Comparison of ENCODE assay signal across 8 cellular contexts in the genomic region with DNA sequence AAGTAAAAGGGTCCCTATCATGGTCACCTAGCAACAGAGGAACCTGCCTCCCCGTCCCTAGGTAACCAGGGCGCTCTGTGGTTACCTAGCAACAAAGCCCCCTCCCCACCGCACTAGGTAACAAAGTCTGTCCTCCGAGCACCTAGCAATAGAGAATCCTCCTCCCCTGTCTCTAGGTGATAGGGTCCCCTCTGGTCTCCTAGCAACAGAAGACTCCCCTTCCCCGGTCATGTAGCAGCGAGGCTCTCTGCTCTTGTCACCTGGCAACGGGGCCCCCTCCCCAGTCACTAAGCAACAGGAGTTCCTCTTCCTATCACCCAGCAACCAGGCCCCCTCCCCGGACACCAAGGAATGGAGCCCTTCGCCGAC. TPM values are rescaled to one million over a fixed set of nuclear protein-coding genes. Genes with fewer than 3 reads are reported as not detected.
A peak's percentile ranks its signal among the peaks of the same experiment; 100 is the strongest.
DNase-seq lines count a peak whose midpoint lies in the region; ATAC-seq, FAIRE-seq and TF ChIP-seq lines count a peak whose summit lies in the region.

No MANE protein-coding gene starts in this region.

- CTCF ChIA-PET in GM12878 (lab: Yijun Ruan, JAX): interaction anchor here (0.6 to 2.4 kb wide), 8 partner anchors 24 to 220 kb away, joined by 3 to 10 read pairs (median 4); no protein-coding TSS in a partner anchor

- TF ChIP-seq RAD21 in GM12878 (IDR thresholded peaks at IDR 0.05; ENCODE audit: insufficient read depth, low read depth, low read length): no peak

- peak overlapping the region; percentile 80 for H3K9ac ChIP-seq in GM12878 (ENCODE audit: control insufficient read depth, insufficient read depth, low read length)

- TF ChIP-seq CTCF in GM12875 (IDR thresholded peaks at IDR 0.05; ENCODE audit: borderline replicate concordance, insufficient read depth, low read depth, low read length) (no peak), GM12878 (IDR thresholded peaks at IDR 0.05 in 2 of 3, conservative IDR thresholded peaks at IDR 0.05 in 1 of 3; ENCODE audit: control insufficient read depth in 2 of 3, extremely low read depth in 1 of 3, insufficient read depth in 1 of 3, low read depth in 3 of 3, low read length in 3 of 3) (no peak), lung (IDR thresholded peaks at IDR 0.05; ENCODE audit: control extremely low read depth, extremely low read depth) (no peak), vagina (IDR thresholded peaks at IDR 0.05) (no peak)

- RAD21 ChIA-PET in GM12878 (lab: Charles Lee; ENCODE audit: unreplicated experiment): interaction anchor here (0.6 to 1.4 kb wide), 4 partner anchors 24 to 273 kb away, joined by 3 to 4 read pairs (median 3); no protein-coding TSS in a partner anchor

- H3K9me3 ChIP-seq in GM12878 (replicated peaks; ENCODE audit: control insufficient read depth, insufficient read depth, low read length): no peaks in the 10 kb centered on the region
- peaks cover 0 to 2% of the 10 kb centered on the region in 2 donors for H3K9me3 ChIP-seq in lung (ENCODE audit: control insufficient read depth in 2 of 2, insufficient read depth in 1 of 2, low read length in 1 of 2)
- H3K9me3 ChIP-seq in vagina: no peaks in the 10 kb centered on the region

- peaks cover 3% of the 10 kb centered on the region; the same call in 1 of the 2 replicates for H3K4me1 ChIP-seq in GM12878 (ENCODE audit: control insufficient read depth, insufficient read depth, low read length)
- H3K4me1 ChIP-seq in lung (ENCODE audit: control insufficient read depth in 2 of 2, insufficient read depth in 2 of 2, low read length in 2 of 2): peaks cover 0 to 4% of the 10 kb centered on the region in 2 donors
- H3K4me1 ChIP-seq in vagina: peaks cover 10% of the 10 kb centered on the region

- WGBS in GM12878 (ENCODE audit: insufficient coverage, insufficient replicate concordance, low lambda C conversion rate, missing lambda C conversion rate): 15% methylated on average over 10 of the region's 10 CpGs
- 8 to 9% methylated on average over 10 of the region's 10 CpGs for WGBS in lung, 2 donors

- no peak for ATAC-seq in GM12878
- no peak for ATAC-seq in lung (ENCODE audit: insufficient read depth, low FRiP score)
- ATAC-seq in HG02610 (IDR thresholded peaks at IDR 0.05; ENCODE audit: unreplicated experiment): no peak
- no peak for ATAC-seq in HG02884 (IDR thresholded peaks at IDR 0.05; ENCODE audit: unreplicated experiment)

- in situ Hi-C loops in GM12878 (cut with MboI): no loop called here

- H3K36me3 ChIP-seq in GM12878 (ENCODE audit: control insufficient read depth in 2 of 2, insufficient read depth in 2 of 2, low read length in 1 of 2) (no peaks in the 10 kb centered on the region), lung (ENCODE audit: control insufficient read depth in 2 of 2, insufficient read depth in 2 of 2, low read length in 2 of 2) (peaks cover 0 to 8% of the 10 kb centered on the region in 2 donors), vagina (no peaks in the 10 kb centered on the region)

- no peaks in the 10 kb centered on the region for H4K20me1 ChIP-seq in GM12878 (ENCODE audit: control insufficient read depth, insufficient read depth)

- no peaks in the 10 kb centered on the region for H3K79me2 ChIP-seq in GM12878 (ENCODE audit: control insufficient read depth, insufficient read depth, low read length)

- SMC1A ChIA-PET in GM12878 (lab: Charles Lee; ENCODE audit: uncharacterized antibody, unreplicated experiment): no interaction called here

- POLR2A ChIA-PET in GM12878 (lab: Charles Lee): interaction anchor here (1.2 kb wide), 1 partner anchor 153 kb away, joined by 4 read pairs; no protein-coding TSS in a partner anchor

- H3K27me3 ChIP-seq in GM12878 (replicated peaks in 1 of 2; ENCODE audit: control insufficient read depth in 2 of 2, insufficient read depth in 2 of 2, low read length in 1 of 2) (no peaks in the 10 kb centered on the region), lung (ENCODE audit: control insufficient read depth, insufficient read depth) (no peaks in the 10 kb centered on the region), vagina (no peaks in the 10 kb centered on the region)

- no peak for TF ChIP-seq EP300 in GM12878 (IDR thresholded peaks at IDR 0.05; ENCODE audit: borderline replicate concordance in 1 of 2, control insufficient read depth in 1 of 2, low read depth in 2 of 2, low read length in 2 of 2)

- H3K4me2 ChIP-seq in GM12878 (ENCODE audit: control insufficient read depth, insufficient read depth): peak overlapping the region; percentile 99

- peak overlapping the region; percentile 67 for H3K27ac ChIP-seq in GM12878 (ENCODE audit: control insufficient read depth, insufficient read depth)
- H3K27ac ChIP-seq in lung (ENCODE audit: low read depth in 1 of 2, low read length in 1 of 2): peak overlapping the region; percentile 66 to 71
- H3K27ac ChIP-seq in vagina: peak overlapping the region; percentile 91

- DNase-seq in NCI-H1694 (lab: John Stamatoyannopoulos, UW) (peak; percentile 74), GM12878 (ENCODE audit: low read depth, low spot score) (no peak), lung (ENCODE audit: low spot score) (no peak), vagina (ENCODE audit: extremely low spot score in 2 of 2) (no peak)
- DNase-seq in activated effector memory CD4-positive, alpha-beta T cell treated with Interleukin-2 at 50 U/mL for 16 hours: no peak

- TF ChIP-seq POLR2A in GM12878 (IDR thresholded peaks at IDR 0.05; ENCODE audit: low read depth, low read length) (no peak), vagina (IDR thresholded peaks at IDR 0.05) (no peak)

- H2AFZ ChIP-seq in GM12878 (ENCODE audit: control insufficient read depth, low read depth, low read length): peak overlapping the region; percentile 81

- intact Hi-C loops in GM12878 (cut with micrococcal nuclease; ENCODE audit: unreplicated experiment): no loop called here
- intact Hi-C loops in vagina (cut with DNase I): no loop called here

- no peak for FAIRE-seq in GM12878 (lab: Jason Lieb, UNC)

- TSS peak; percentile 81 for BruUV-seq in GM12878 (replicated peaks; lab: Mats Ljungman, UMichigan)

- H3K4me3 ChIP-seq in GM12875 (ENCODE audit: low read depth, low read length) (peak overlapping the region; percentile 75), GM12878 (peak overlapping the region; percentile 74; the same call in 1 of the 2 replicates), lung (peak overlapping the region; percentile 71), vagina (peak overlapping the region; percentile 64 to 80)

RNA-seq across cellular contexts. Expression of gene JOSD2, which starts 0.3 kb away (rescaled TPM):
- total RNA-seq in GM12878 (2013; cell fraction: nucleolus; rRNA removed): 0.81 TPM in 1 of 2 replicates, not detected in the other
- total RNA-seq in GM12878 (2014; rRNA removed) (17.0 and 21.0 TPM in 2 replicates), GM12878 (2014; rRNA removed; fragmentation: Illumina TruSeq; extraction: Trizol) (3.1 and 3.9 TPM in 2 replicates), GM12878 (2021) (22.7 and 24.5 TPM in 2 replicates), lung (10 to 100 TPM in 1 of 2 donors, 1 to 10 TPM in 1; 9.8 to 66.9 TPM), vagina (60.9 TPM)
- 7.5 TPM for polyA plus RNA-seq in GM12878 (2011; ENCODE audit: low read depth)
- polyA plus RNA-seq in GM12878 (2011; rRNA removed) (2.1 and 4.9 TPM in 2 replicates), GM12878 (2014; fragmentation: Illumina TruSeq; extraction: Trizol) (0.91 TPM in 1 of 2 replicates, not detected in the other), GM12878 (2014; fragmentation: Nextera tagmentation; extraction: Ambion mirVana) (1 to 10 TPM; 1.0 to 1.6 TPM), GM12878 (2014; rRNA removed) (23.8 and 26.3 TPM in 2 replicates), GM12878 (2016; fragmentation: Nextera tagmentation; extraction: Ambion mirVana) (10 to 100 TPM; 25.1 to 26.7 TPM), lung (10 to 100 TPM; 60.2 to 76.8 TPM)
- 10.3 and 22.0 TPM in 2 replicates for polyA plus RNA-seq in GM12878 (2011; cell fraction: cytosol; rRNA removed)
- polyA plus RNA-seq in GM12878 (2011; cell fraction: nucleus; rRNA removed): 9.3 and 12.4 TPM in 2 replicates
- polyA plus RNA-seq in GM12878 (2012): 17.2 and 19.2 TPM in 2 replicates
- polyA minus RNA-seq in GM12878 (2011; rRNA and poly(A)+ RNA removed): 0.29 and 3.0 TPM in 2 replicates
- 2.0 and 4.8 TPM in 2 replicates for polyA minus RNA-seq in GM12878 (2011; cell fraction: cytosol; rRNA and poly(A)+ RNA removed)
- polyA minus RNA-seq in GM12878 (2011; cell fraction: nucleus; rRNA and poly(A)+ RNA removed): 2.1 and 6.8 TPM in 2 replicates

RNA-seq across cellular contexts. Expression of gene ASPDH, which starts 3.0 kb away (rescaled TPM):
- not detected in 2 replicates for total RNA-seq in GM12878 (2013; cell fraction: nucleolus; rRNA removed)
- total RNA-seq in GM12878 (2014; rRNA removed): not detected in 2 replicates
- total RNA-seq in GM12878 (2014; rRNA removed; fragmentation: Illumina TruSeq; extraction: Trizol): not detected in 2 replicates
- total RNA-seq in GM12878 (2021): not detected in 2 replicates
- not detected for polyA plus RNA-seq in GM12878 (2011; ENCODE audit: low read depth)
- polyA plus RNA-seq in GM12878 (2011; rRNA removed): not detected in 2 replicates
- polyA plus RNA-seq in GM12878 (2011; cell fraction: cytosol; rRNA removed): not detected in 2 replicates
- not detected in 2 replicates for polyA plus RNA-seq in GM12878 (2011; cell fraction: nucleus; rRNA removed)
- polyA plus RNA-seq in GM12878 (2012): 0.41 and 0.87 TPM in 2 replicates
- not detected in 2 replicates for polyA plus RNA-seq in GM12878 (2014; fragmentation: Illumina TruSeq; extraction: Trizol)
- not detected for polyA plus RNA-seq in GM12878 (2014; fragmentation: Nextera tagmentation; extraction: Ambion mirVana)
- not detected in 2 replicates for polyA plus RNA-seq in GM12878 (2014; rRNA removed)
- polyA plus RNA-seq in GM12878 (2016; fragmentation: Nextera tagmentation; extraction: Ambion mirVana): not detected
- polyA minus RNA-seq in GM12878 (2011; rRNA and poly(A)+ RNA removed): not detected in 2 replicates
- polyA minus RNA-seq in GM12878 (2011; cell fraction: cytosol; rRNA and poly(A)+ RNA removed): not detected in 2 replicates
- polyA minus RNA-seq in GM12878 (2011; cell fraction: nucleus; rRNA and poly(A)+ RNA removed): not detected in 2 replicates
- not detected for total RNA-seq in lung
- not detected for polyA plus RNA-seq in lung
- total RNA-seq in vagina: not detected

RNA-seq across cellular contexts. Expression of gene GARIN5A, which starts 34.0 kb away (rescaled TPM):
- total RNA-seq in GM12878 (2013; cell fraction: nucleolus; rRNA removed): not detected in 2 replicates
- total RNA-seq in GM12878 (2014; rRNA removed): 0.22 TPM in 1 of 2 replicates, not detected in the other
- total RNA-seq in GM12878 (2014; rRNA removed; fragmentation: Illumina TruSeq; extraction: Trizol): not detected in 2 replicates
- total RNA-seq in GM12878 (2021): 0.37 TPM in 1 of 2 replicates, not detected in the other
- polyA plus RNA-seq in GM12878 (2011; ENCODE audit: low read depth): not detected
- polyA plus RNA-seq in GM12878 (2011; rRNA removed): 0.22 TPM in 1 of 2 replicates, not detected in the other
- 0.23 and 0.36 TPM in 2 replicates for polyA plus RNA-seq in GM12878 (2011; cell fraction: cytosol; rRNA removed)
- polyA plus RNA-seq in GM12878 (2011; cell fraction: nucleus; rRNA removed): 0.19 and 0.42 TPM in 2 replicates
- polyA plus RNA-seq in GM12878 (2012): 0.27 and 0.57 TPM in 2 replicates
- not detected in 2 replicates for polyA plus RNA-seq in GM12878 (2014; fragmentation: Illumina TruSeq; extraction: Trizol)
- under 1 TPM in 1 of 2 experiments, not detected in 1; 0.18 TPM for polyA plus RNA-seq in GM12878 (2014; fragmentation: Nextera tagmentation; extraction: Ambion mirVana)
- polyA plus RNA-seq in GM12878 (2014; rRNA removed): 0.53 TPM in 1 of 2 replicates, not detected in the other
- 1 to 10 TPM in 1 of 2 experiments, under 1 TPM in 1; 0.25 to 1.2 TPM for polyA plus RNA-seq in GM12878 (2016; fragmentation: Nextera tagmentation; extraction: Ambion mirVana)
- polyA minus RNA-seq in GM12878 (2011; rRNA and poly(A)+ RNA removed): not detected in 2 replicates
- not detected in 2 replicates for polyA minus RNA-seq in GM12878 (2011; cell fraction: cytosol; rRNA and poly(A)+ RNA removed)
- 0.24 TPM in 1 of 2 replicates, not detected in the other for polyA minus RNA-seq in GM12878 (2011; cell fraction: nucleus; rRNA and poly(A)+ RNA removed)
- total RNA-seq in lung: 1 to 10 TPM; 1.7 to 2.7 TPM
- polyA plus RNA-seq in lung: 1 to 10 TPM; 2.1 to 5.0 TPM
- total RNA-seq in vagina: not detected

RNA-seq across cellular contexts. Expression of gene EMC10, which starts 34.4 kb away (rescaled TPM):
- 42.5 and 52.8 TPM in 2 replicates for total RNA-seq in GM12878 (2013; cell fraction: nucleolus; rRNA removed)
- total RNA-seq in GM12878 (2014; rRNA removed) (62.4 and 66.3 TPM in 2 replicates), GM12878 (2014; rRNA removed; fragmentation: Illumina TruSeq; extraction: Trizol) (24.2 and 26.3 TPM in 2 replicates), GM12878 (2021) (76.2 and 77.3 TPM in 2 replicates), lung (100 to 1,000 TPM in 1 of 2 donors, 10 to 100 TPM in 1; 62.2 to 165 TPM), vagina (33.1 TPM)
- 14.2 TPM for polyA plus RNA-seq in GM12878 (2011; ENCODE audit: low read depth)
- polyA plus RNA-seq in GM12878 (2011; rRNA removed) (13.8 and 22.4 TPM in 2 replicates), GM12878 (2014; fragmentation: Illumina TruSeq; extraction: Trizol) (3.5 and 18.2 TPM in 2 replicates), GM12878 (2014; fragmentation: Nextera tagmentation; extraction: Ambion mirVana) (1 to 10 TPM; 2.5 to 5.5 TPM), GM12878 (2014; rRNA removed) (61.0 and 69.1 TPM in 2 replicates), GM12878 (2016; fragmentation: Nextera tagmentation; extraction: Ambion mirVana) (1 to 10 TPM; 6.8 to 8.9 TPM), lung (100 to 1,000 TPM; 133 to 140 TPM)
- polyA plus RNA-seq in GM12878 (2011; cell fraction: cytosol; rRNA removed): 35.6 and 58.6 TPM in 2 replicates
- polyA plus RNA-seq in GM12878 (2011; cell fraction: nucleus; rRNA removed): 37.5 and 53.5 TPM in 2 replicates
- 37.3 and 50.5 TPM in 2 replicates for polyA plus RNA-seq in GM12878 (2012)
- polyA minus RNA-seq in GM12878 (2011; rRNA and poly(A)+ RNA removed): 7.5 and 15.2 TPM in 2 replicates
- 14.3 and 14.5 TPM in 2 replicates for polyA minus RNA-seq in GM12878 (2011; cell fraction: cytosol; rRNA and poly(A)+ RNA removed)
- polyA minus RNA-seq in GM12878 (2011; cell fraction: nucleus; rRNA and poly(A)+ RNA removed): 6.5 and 20.3 TPM in 2 replicates

RNA-seq across cellular contexts. Expression of gene LRRC4B, which starts 57.6 kb away (rescaled TPM):
- total RNA-seq in GM12878 (2013; cell fraction: nucleolus; rRNA removed): 0.20 and 0.23 TPM in 2 replicates
- total RNA-seq in GM12878 (2014; rRNA removed) (not detected in 2 replicates), GM12878 (2014; rRNA removed; fragmentation: Illumina TruSeq; extraction: Trizol) (not detected in 2 replicates), GM12878 (2021) (not detected in 2 replicates), lung (10 to 100 TPM in 1 of 2 donors, 1 to 10 TPM in 1; 2.5 to 10.8 TPM), vagina (17.9 TPM)
- polyA plus RNA-seq in GM12878 (2011; ENCODE audit: low read depth): 0.10 TPM
- polyA plus RNA-seq in GM12878 (2011; rRNA removed) (0.14 TPM in 1 of 2 replicates, not detected in the other), GM12878 (2014; fragmentation: Illumina TruSeq; extraction: Trizol) (not detected in 2 replicates), GM12878 (2014; fragmentation: Nextera tagmentation; extraction: Ambion mirVana) (not detected), GM12878 (2014; rRNA removed) (not detected in 2 replicates), GM12878 (2016; fragmentation: Nextera tagmentation; extraction: Ambion mirVana) (not detected), lung (1 to 10 TPM; 1.7 to 3.0 TPM)
- polyA plus RNA-seq in GM12878 (2011; cell fraction: cytosol; rRNA removed): 0.18 and 0.25 TPM in 2 replicates
- polyA plus RNA-seq in GM12878 (2011; cell fraction: nucleus; rRNA removed): 0.23 and 0.31 TPM in 2 replicates
- 0.18 and 0.34 TPM in 2 replicates for polyA plus RNA-seq in GM12878 (2012)
- polyA minus RNA-seq in GM12878 (2011; rRNA and poly(A)+ RNA removed): 0.21 and 0.37 TPM in 2 replicates
- polyA minus RNA-seq in GM12878 (2011; cell fraction: cytosol; rRNA and poly(A)+ RNA removed): 1.1 TPM in 1 of 2 replicates, not detected in the other
- polyA minus RNA-seq in GM12878 (2011; cell fraction: nucleus; rRNA and poly(A)+ RNA removed): not detected in 2 replicates
